In the genomic region with DNA sequence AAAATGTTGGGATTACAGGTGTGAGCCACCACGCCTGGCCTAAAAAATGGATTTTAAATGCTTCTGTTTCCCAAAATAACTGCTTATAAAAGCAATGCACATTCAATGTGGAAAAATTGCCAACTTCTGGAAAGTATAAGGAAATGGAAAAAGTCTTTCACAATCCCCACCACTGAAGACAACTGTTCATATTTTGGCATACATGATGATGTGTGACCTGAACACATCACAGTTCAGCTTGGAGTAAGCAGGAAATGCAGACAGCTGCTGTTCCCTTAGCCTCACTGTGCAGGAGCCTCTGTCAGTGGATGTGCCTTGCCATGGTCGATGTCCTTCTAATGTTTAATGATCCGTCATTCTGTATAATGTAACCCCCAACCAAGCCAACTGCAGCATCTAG, we compare ENCODE assay signal across 17 cellular contexts. TPM values are rescaled to one million over a fixed set of nuclear protein-coding genes. Genes with fewer than 3 reads are reported as not detected.
DNase-seq lines count a peak whose midpoint lies in the region; ATAC-seq, FAIRE-seq and TF ChIP-seq lines count a peak whose summit lies in the region.
"Had no signal": no experiment of that assay in that cellular context is flagged by ENCODE, and none has a peak within 500 bp of the region (broad histone marks: within the 10 kb centered on the region; RNA-seq: fewer than 3 reads in every experiment).

No MANE protein-coding gene starts in this region.

- intact Hi-C loops in HepG2 (cut with micrococcal nuclease; ENCODE audit: unreplicated experiment): no loop called here

- H3K4me2 ChIP-seq in HepG2 (ENCODE audit: low read depth, low read length): no peak overlapping the region

- H3K27ac ChIP-seq in liver (ENCODE audit: low read depth in 1 of 2, low read length in 2 of 2): no peak overlapping the region
- H3K27ac ChIP-seq in HepG2 (ENCODE audit: extremely low read length, insufficient read depth, low read length): no peak overlapping the region
- peak overlapping the region in 3 of 4 donors; percentile 56 to 58 (median 56) for H3K27ac ChIP-seq in gastroesophageal sphincter
- H3K27ac ChIP-seq: C4-2B had no signal

- WGBS in liver: 86% methylated on average over 3 of the region's 3 CpGs
- whole genome bisulfite sequencing in HepG2 (ENCODE audit: low lambda C conversion rate): 100% methylated on average over 1 of the region's 3 CpGs
- WGBS in gastroesophageal sphincter (ENCODE audit: low coverage in 1 of 2), 2 donors: 60 to 71% methylated on average over 1 to 3 of the region's 3 CpGs

- in situ Hi-C loops in HepG2 (cut with HindIII; ENCODE audit: extremely low pct_ligation_motif_present, low pct_unique_long_range_greater_than_20kb): no loop called here

- H3K36me3 ChIP-seq in liver (ENCODE audit: control insufficient read depth in 4 of 4, insufficient read depth in 3 of 4, low read depth in 1 of 4, low read length in 3 of 4): peaks cover 0 to 3% (median 1%) of the 10 kb centered on the region in 4 donors
- H3K36me3 ChIP-seq in HepG2 (replicated peaks in 1 of 2; ENCODE audit: control insufficient read depth in 1 of 2, insufficient read depth in 2 of 2, low read length in 2 of 2): peaks cover 3 to 9% of the 10 kb centered on the region in 2 experiments; a peak in 1 of 5 replicates
- peaks cover 0 to 14% of the 10 kb centered on the region in 2 donors for H3K36me3 ChIP-seq in gastroesophageal sphincter

- ATAC-seq in HepG2: no peak
- peak; percentile 52 for ATAC-seq in gastroesophageal sphincter
- no peak for ATAC-seq in HG02938 (IDR thresholded peaks at IDR 0.05; ENCODE audit: unreplicated experiment)

- BruUV-seq in HepG2 (replicated peaks; lab: Mats Ljungman, UMichigan): no TSS peak

- no peak overlapping the region for H3K4me3 Mint-ChIP-seq in type B pancreatic cell
- H3K4me3 Mint-ChIP-seq: IgD-negative memory B cell had no signal

- peaks cover 16% of the 10 kb centered on the region for H3K79me2 ChIP-seq in HepG2 (ENCODE audit: insufficient read depth, low read length)

- POLR2A ChIA-PET in HepG2 (lab: Yijun Ruan, JAX): interaction anchor here (1.0 kb wide), 1 partner anchor 25 kb away, joined by 5 read pairs; a partner anchor contains a TSS

- no peak for TF ChIP-seq POLR2A in HepG2 (IDR thresholded peaks at IDR 0.05; ENCODE audit: insufficient read depth in 1 of 2, low read depth in 2 of 2, low read length in 2 of 2)
- no peak for TF ChIP-seq POLR2A in gastroesophageal sphincter (IDR thresholded peaks at IDR 0.05)

- H4K20me1 ChIP-seq in HepG2 (ENCODE audit: insufficient read depth, low read length): no peaks in the 10 kb centered on the region

- TF ChIP-seq RAD21 in liver (IDR thresholded peaks at IDR 0.05) (peak in 1 of 2 donors; percentile 22), HepG2 (CRISPR knock-in tag; IDR thresholded peaks at IDR 0.05) (no peak)

- H3K4me3 ChIP-seq in liver (ENCODE audit: low read depth in 1 of 3, low read length in 3 of 3) (no peak overlapping the region), HepG2 (replicated peaks in 1 of 3; ENCODE audit: insufficient read depth in 1 of 3, low read depth in 2 of 3, low read length in 3 of 3) (no peak overlapping the region), choroid plexus epithelial cell (ENCODE audit: low read depth, low read length) (no peak overlapping the region), gastroesophageal sphincter (no peak overlapping the region)

- H3K27me3 ChIP-seq in liver (ENCODE audit: control insufficient read depth in 4 of 4, insufficient read depth in 4 of 4, low read length in 3 of 4): no peaks in the 10 kb centered on the region
- H3K27me3 ChIP-seq in HepG2 (ENCODE audit: control insufficient read depth in 1 of 2, insufficient read depth in 2 of 2, low read length in 2 of 2): no peaks in the 10 kb centered on the region; a peak in 1 of 5 replicates
- no peaks in the 10 kb centered on the region for H3K27me3 ChIP-seq in gastroesophageal sphincter

- TF ChIP-seq EP300 in HepG2 (IDR thresholded peaks at IDR 0.05; ENCODE audit: low read depth in 2 of 2, low read length in 2 of 2) (no peak), HepG2 (CRISPR knock-in tag; IDR thresholded peaks at IDR 0.05; ENCODE audit: borderline replicate concordance) (no peak), gastroesophageal sphincter (IDR thresholded peaks at IDR 0.05) (no peak)

- H3K9me3 ChIP-seq in liver (ENCODE audit: control insufficient read depth in 4 of 4, low read length in 3 of 4): no peaks in the 10 kb centered on the region
- H3K9me3 ChIP-seq in HepG2 (ENCODE audit: low read length): no peaks in the 10 kb centered on the region
- no peaks in the 10 kb centered on the region for H3K9me3 ChIP-seq in gastroesophageal sphincter

- TF ChIP-seq CTCF in liver (IDR thresholded peaks at IDR 0.05; ENCODE audit: low read depth, low read length, missing input control) (no peak), HepG2 (CRISPR knock-in tag; IDR thresholded peaks at IDR 0.05) (no peak), choroid plexus epithelial cell (conservative IDR thresholded peaks at IDR 0.05; ENCODE audit: low read depth, low read length) (no peak), gastroesophageal sphincter (IDR thresholded peaks at IDR 0.05) (no peak), type B pancreatic cell (conservative IDR thresholded peaks at IDR 0.05) (no peak)

- CTCF ChIA-PET in HepG2 (lab: Yijun Ruan, JAX; ENCODE audit: low intra/inter-chr PET ratio, low total read pairs): no interaction called here

- DNase-seq in HepG2 (ENCODE audit: low spot score) (no peak), choroid plexus epithelial cell (ENCODE audit: low read depth) (peak; percentile 68), type B pancreatic cell (ENCODE audit: extremely low spot score, unreplicated experiment) (no peak), NCI-H2171 treated with DMSO at 0.1 percent for 48 hours (lab: John Stamatoyannopoulos, UW) (no peak), RKO (ENCODE audit: low spot score) (no peak)
- DNase-seq: MV-4-11, NCI-H1417 treated with DMSO at 0.1 percent for 48 hours, NCI-H2029 treated with DMSO at 0.1 percent for 48 hours, NCI-H2227 treated with DMSO at 0.1 percent for 48 hours, NCI-H524 treated with DMSO at 0.1 percent for 48 hours had no signal

- H3K4me1 ChIP-seq in liver (ENCODE audit: control insufficient read depth in 4 of 4, insufficient read depth in 4 of 4, low read length in 3 of 4) (peaks cover 16 to 36% (median 23%) of the 10 kb centered on the region in 4 donors), HepG2 (ENCODE audit: insufficient read depth, low read length) (peaks cover 43% of the 10 kb centered on the region), gastroesophageal sphincter (peaks cover 8 to 88% (median 19%) of the 10 kb centered on the region in 3 donors)

- H3K9me3 Mint-ChIP-seq in type B pancreatic cell: no peaks in the 10 kb centered on the region

- H3K9ac ChIP-seq in liver (ENCODE audit: low read depth in 1 of 2, low read length in 2 of 2) (no peak overlapping the region), HepG2 (ENCODE audit: insufficient read depth, low read depth, low read length) (no peak overlapping the region)

- no peak overlapping the region for H2AFZ ChIP-seq in HepG2 (ENCODE audit: low read length)

- peaks cover 25% of the 10 kb centered on the region for H3K36me3 Mint-ChIP-seq in type B pancreatic cell

- H3K27ac Mint-ChIP-seq in type B pancreatic cell: peak overlapping the region; percentile 31
- H3K27ac Mint-ChIP-seq: IgD-negative memory B cell had no signal

- H3K27me3 Mint-ChIP-seq in type B pancreatic cell: no peaks in the 10 kb centered on the region
- H3K27me3 Mint-ChIP-seq: IgD-negative memory B cell had no signal

- peaks cover 25% of the 10 kb centered on the region for H3K4me1 Mint-ChIP-seq in type B pancreatic cell (ENCODE audit: unreplicated experiment)

- FAIRE-seq in HepG2 (lab: Jason Lieb, UNC): no peak
- FAIRE-seq: A204.1, H54 had no signal

RNA-seq across cellular contexts. Expression of a gene that starts 5.2 kb away (rescaled TPM):
- total RNA-seq in liver (10 to 100 TPM; 13.6 to 13.8 TPM), HepG2 (2016; rRNA removed; fragmentation: Illumina TruSeq; extraction: Trizol) (11.6 and 13.6 TPM in 2 replicates), gastroesophageal sphincter (10 to 100 TPM; 22.5 to 35.0 (median 29.4) TPM), type B pancreatic cell (ENCODE audit: low replicate concordance) (8.9 and 16.0 TPM in 2 replicates)
- polyA plus RNA-seq in liver (10 to 100 TPM in 1 of 2 donors, 1 to 10 TPM in 1; 6.4 to 18.9 TPM), HepG2 (2011; rRNA removed) (8.0 and 9.9 TPM in 2 replicates)
- total RNA-seq in HepG2 (2016; cell fraction: cytosol; rRNA removed; fragmentation: Illumina TruSeq; extraction: Trizol; ENCODE audit: low read depth): 3.6 and 3.8 TPM in 2 replicates
- total RNA-seq in HepG2 (2016; cell fraction: insoluble cytoplasmic fraction; rRNA removed; fragmentation: Illumina TruSeq; extraction: Trizol): 14.0 and 14.6 TPM in 2 replicates
- 7.1 and 8.0 TPM in 2 replicates for total RNA-seq in HepG2 (2016; cell fraction: membrane; rRNA removed; fragmentation: Illumina TruSeq; extraction: Trizol)
- 13.6 and 17.6 TPM in 2 replicates for total RNA-seq in HepG2 (2016; cell fraction: nucleus; rRNA removed; fragmentation: Illumina TruSeq; extraction: Trizol)
- polyA plus RNA-seq in HepG2 (2011; cell fraction: cytosol; rRNA removed): 2.4 and 3.5 TPM in 2 replicates
- 16.4 and 28.8 TPM in 2 replicates for polyA plus RNA-seq in HepG2 (2011; cell fraction: nucleus; rRNA removed)
- 11.8 and 14.4 TPM in 2 replicates for polyA plus RNA-seq in HepG2 (2012)
- 3.5 and 4.3 TPM in 2 replicates for polyA plus RNA-seq in HepG2 (2016; cell fraction: cytosol; fragmentation: Illumina TruSeq; extraction: Trizol; ENCODE audit: low read depth)
- 16.5 and 20.1 TPM in 2 replicates for polyA plus RNA-seq in HepG2 (2016; cell fraction: insoluble cytoplasmic fraction; fragmentation: Illumina TruSeq; extraction: Trizol; ENCODE audit: low read depth)
- 5.3 and 7.0 TPM in 2 replicates for polyA plus RNA-seq in HepG2 (2016; cell fraction: membrane; fragmentation: Illumina TruSeq; extraction: Trizol; ENCODE audit: low read depth)
- polyA plus RNA-seq in HepG2 (2016; cell fraction: nucleus; fragmentation: Illumina TruSeq; extraction: Trizol; ENCODE audit: insufficient read depth, low read depth): 25.1 and 29.0 TPM in 2 replicates
- 3.7 and 4.5 TPM in 2 replicates for polyA minus RNA-seq in HepG2 (2011; rRNA and poly(A)+ RNA removed; ENCODE audit: low replicate concordance)
- 2.7 and 3.5 TPM in 2 replicates for polyA minus RNA-seq in HepG2 (2011; cell fraction: cytosol; rRNA and poly(A)+ RNA removed)
- 9.5 and 14.3 TPM in 2 replicates for polyA minus RNA-seq in HepG2 (2011; cell fraction: nucleus; rRNA and poly(A)+ RNA removed)

RNA-seq across cellular contexts. Expression of a gene that starts 26.1 kb away (rescaled TPM):
- total RNA-seq in liver: 10 to 100 TPM; 21.8 to 38.0 TPM
- polyA plus RNA-seq in liver: 10 to 100 TPM; 21.4 to 22.1 TPM
- 58.6 and 73.7 TPM in 2 replicates for total RNA-seq in HepG2 (2016; rRNA removed; fragmentation: Illumina TruSeq; extraction: Trizol)
- 9.5 and 9.6 TPM in 2 replicates for total RNA-seq in HepG2 (2016; cell fraction: cytosol; rRNA removed; fragmentation: Illumina TruSeq; extraction: Trizol; ENCODE audit: low read depth)
- 64.2 and 75.9 TPM in 2 replicates for total RNA-seq in HepG2 (2016; cell fraction: insoluble cytoplasmic fraction; rRNA removed; fragmentation: Illumina TruSeq; extraction: Trizol)
- total RNA-seq in HepG2 (2016; cell fraction: membrane; rRNA removed; fragmentation: Illumina TruSeq; extraction: Trizol): 34.4 and 35.4 TPM in 2 replicates
- 45.8 and 48.3 TPM in 2 replicates for total RNA-seq in HepG2 (2016; cell fraction: nucleus; rRNA removed; fragmentation: Illumina TruSeq; extraction: Trizol)
- 19.1 and 25.9 TPM in 2 replicates for polyA plus RNA-seq in HepG2 (2011; rRNA removed)
- polyA plus RNA-seq in HepG2 (2011; cell fraction: cytosol; rRNA removed): 13.1 and 17.8 TPM in 2 replicates
- polyA plus RNA-seq in HepG2 (2011; cell fraction: nucleus; rRNA removed): 18.4 and 19.9 TPM in 2 replicates
- polyA plus RNA-seq in HepG2 (2012): 35.8 and 39.5 TPM in 2 replicates
- 4.8 and 5.7 TPM in 2 replicates for polyA plus RNA-seq in HepG2 (2016; cell fraction: cytosol; fragmentation: Illumina TruSeq; extraction: Trizol; ENCODE audit: low read depth)
- 71.3 and 74.5 TPM in 2 replicates for polyA plus RNA-seq in HepG2 (2016; cell fraction: insoluble cytoplasmic fraction; fragmentation: Illumina TruSeq; extraction: Trizol; ENCODE audit: low read depth)
- 18.7 and 19.8 TPM in 2 replicates for polyA plus RNA-seq in HepG2 (2016; cell fraction: membrane; fragmentation: Illumina TruSeq; extraction: Trizol; ENCODE audit: low read depth)
- polyA plus RNA-seq in HepG2 (2016; cell fraction: nucleus; fragmentation: Illumina TruSeq; extraction: Trizol; ENCODE audit: insufficient read depth, low read depth): 48.5 and 51.5 TPM in 2 replicates
- polyA minus RNA-seq in HepG2 (2011; rRNA and poly(A)+ RNA removed; ENCODE audit: low replicate concordance): 20.6 and 24.3 TPM in 2 replicates
- 28.8 and 36.3 TPM in 2 replicates for polyA minus RNA-seq in HepG2 (2011; cell fraction: cytosol; rRNA and poly(A)+ RNA removed)
- polyA minus RNA-seq in HepG2 (2011; cell fraction: nucleus; rRNA and poly(A)+ RNA removed): 75.8 and 103 TPM in 2 replicates
- total RNA-seq in gastroesophageal sphincter: 10 to 100 TPM; 36.1 to 48.1 (median 42.0) TPM
- 48.9 and 55.5 TPM in 2 replicates for total RNA-seq in type B pancreatic cell (ENCODE audit: low replicate concordance)

Comparison
In these comparisons a context has a peak if more than half of its experiments do, and no peak if none do; other contexts are left out.
1. H3K27ac ChIP-seq: peak in gastroesophageal sphincter (3 of 4); none in liver (0 of 2) and HepG2 (single experiment).